ENCODE assay signal across 31 cellular contexts in the genomic region with DNA sequence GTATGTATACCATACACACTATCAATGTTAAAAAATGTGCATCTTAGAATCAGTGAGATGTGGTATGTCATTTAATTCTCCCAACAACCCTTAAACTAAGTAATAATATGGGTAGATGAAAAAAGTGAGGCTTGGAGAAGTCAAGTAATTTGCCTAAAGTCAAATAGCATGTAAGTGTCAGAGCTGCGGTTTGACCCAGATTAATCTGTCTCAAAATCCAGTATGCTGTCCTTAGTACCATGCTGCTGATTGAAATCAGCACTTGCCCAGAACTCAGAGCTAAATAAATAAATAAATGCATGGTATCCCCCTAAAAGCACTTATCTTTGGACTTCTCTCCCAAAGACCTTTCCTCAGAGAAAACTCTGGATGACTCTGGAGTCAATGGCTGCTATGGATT.
"Had no signal": no experiment of that assay in that cellular context is flagged by ENCODE, and none has a peak within 500 bp of the region (broad histone marks: within the 10 kb centered on the region; RNA-seq: fewer than 3 reads in every experiment).

No MANE protein-coding gene starts in this region.

- H3K9me3 ChIP-seq: adrenal gland, ascending aorta had no signal

- DNase-seq: activated B cell treated with CpG ODN at 0.5 μM for 24 hours; activated CD4-positive, alpha-beta memory T cell treated with anti-CD3 and anti-CD28 coated beads, Interleukin-2, amount 10 ng/mL, durations not matched to agents 7 days and 5 days; activated CD4-positive, alpha-beta T cell treated with anti-CD3 and anti-CD28 coated beads for 36 hours; activated CD4-positive, alpha-beta T cell treated with anti-CD3 and anti-CD28 coated beads for 48 hours; activated CD4-positive, alpha-beta T cell treated with anti-CD3 and anti-CD28 coated beads, Interleukin-2, amount 10 ng/mL, durations not matched to agents 7 days and 5 days; activated CD4-positive, alpha-beta T cell treated with anti-CD3 and anti-CD28 coated beads, Interleukin-2, amount 50 U/mL, for 48 hours; activated CD4-positive, CD25-positive, alpha-beta regulatory T cell treated with anti-CD3 and anti-CD28 coated beads, Interleukin-2, amount 50 U/mL, for 72 hours; activated CD8-positive, alpha-beta memory T cell treated with anti-CD3 and anti-CD28 coated beads for 24 hours; activated CD8-positive, alpha-beta memory T cell treated with anti-CD3 and anti-CD28 coated beads, Interleukin-2, amount 10 ng/mL, durations not matched to agents 7 days and 5 days; activated CD8-positive, alpha-beta memory T cell treated with anti-CD3 and anti-CD28 coated beads, Interleukin-2, amount 50 U/mL, for 48 hours; activated CD8-positive, alpha-beta T cell treated with anti-CD3 and anti-CD28 coated beads, Interleukin-2, amount 10 ng/mL, durations not matched to agents 7 days and 5 days; activated effector memory CD4-positive, alpha-beta T cell treated with anti-CD3 and anti-CD28 coated beads, Interleukin-2, amount 50 U/mL, for 16 hours; activated gamma-delta T cell treated with Interleukin-2 at 50 U/mL for 16 hours; activated naive CD4-positive, alpha-beta T cell; activated naive CD4-positive, alpha-beta T cell treated with anti-CD3 and anti-CD28 coated beads for 36 hours; activated naive CD4-positive, alpha-beta T cell treated with anti-CD3 and anti-CD28 coated beads, Interleukin-2, amount 50 U/mL, for 16 hours; activated naive CD8-positive, alpha-beta T cell treated with anti-CD3 and anti-CD28 coated beads for 36 hours; activated T-cell treated with anti-CD3 and anti-CD28 coated beads, Interleukin-2, amount 50 U/mL, for 24 hours; activated T-cell treated with anti-CD3 and anti-CD28 coated beads, Interleukin-2, amount 50 U/mL, for 48 hours; adrenal gland; amniotic stem cell; caudate nucleus; cerebellar nuclear complex; T-cell; T-helper 2 cell; T-helper 9 cell had no signal

- H3K4me1 Mint-ChIP-seq: activated B cell treated with CpG ODN at 0.5 μM for 24 hours; activated CD4-positive, alpha-beta memory T cell treated with anti-CD3 and anti-CD28 coated beads, Interleukin-2, amount 10 ng/mL, durations not matched to agents 7 days and 5 days; activated CD8-positive, alpha-beta memory T cell treated with anti-CD3 and anti-CD28 coated beads, Interleukin-2, amount 10 ng/mL, durations not matched to agents 7 days and 5 days; central memory CD8-positive, alpha-beta T cell had no signal

- H3K27me3 Mint-ChIP-seq: activated CD4-positive, alpha-beta T cell treated with anti-CD3 and anti-CD28 coated beads for 36 hours; activated CD4-positive, alpha-beta T cell treated with anti-CD3 and anti-CD28 coated beads, Interleukin-2, amount 10 ng/mL, durations not matched to agents 7 days and 5 days; activated naive CD8-positive, alpha-beta T cell treated with anti-CD3 and anti-CD28 coated beads for 36 hours; activated T-cell treated with anti-CD3 and anti-CD28 coated beads, Interleukin-2, amount 50 U/mL, for 24 hours; brain; T-cell had no signal

- H3K4me3 Mint-ChIP-seq: activated B cell treated with CpG ODN at 0.5 μM for 24 hours; activated CD4-positive, alpha-beta memory T cell treated with anti-CD3 and anti-CD28 coated beads, Interleukin-2, amount 10 ng/mL, durations not matched to agents 7 days and 5 days; activated CD4-positive, alpha-beta T cell treated with anti-CD3 and anti-CD28 coated beads for 36 hours; activated CD4-positive, alpha-beta T cell treated with anti-CD3 and anti-CD28 coated beads, Interleukin-2, amount 10 ng/mL, durations not matched to agents 7 days and 5 days; activated CD8-positive, alpha-beta memory T cell treated with anti-CD3 and anti-CD28 coated beads, Interleukin-2, amount 10 ng/mL, durations not matched to agents 7 days and 5 days; activated CD8-positive, alpha-beta T cell treated with anti-CD3 and anti-CD28 coated beads, Interleukin-2, amount 10 ng/mL, durations not matched to agents 7 days and 5 days; activated naive CD4-positive, alpha-beta T cell treated with anti-CD3 and anti-CD28 coated beads for 36 hours; activated naive CD8-positive, alpha-beta T cell treated with anti-CD3 and anti-CD28 coated beads for 36 hours; activated T-cell treated with anti-CD3 and anti-CD28 coated beads, Interleukin-2, amount 50 U/mL, for 24 hours; brain; central memory CD8-positive, alpha-beta T cell; T-cell; T-helper 2 cell treated with Interferon-gamma antibody and Interleukin-4, amounts not matched to agents 5 μg/mL and 100 μg/mL, for 36 hours had no signal

- ATAC-seq: activated CD4-positive, alpha-beta T cell treated with anti-CD3 and anti-CD28 coated beads for 36 hours; activated CD8-positive, alpha-beta memory T cell treated with anti-CD3 and anti-CD28 coated beads, Interleukin-2, amount 10 ng/mL, durations not matched to agents 7 days and 5 days; activated CD8-positive, alpha-beta T cell treated with anti-CD3 and anti-CD28 coated beads, Interleukin-2, amount 10 ng/mL, durations not matched to agents 7 days and 5 days; activated naive CD4-positive, alpha-beta T cell treated with anti-CD3 and anti-CD28 coated beads, Interleukin-2, amount 50 U/mL, for 72 hours; T-cell had no signal

- H3K36me3 Mint-ChIP-seq: activated CD8-positive, alpha-beta memory T cell treated with anti-CD3 and anti-CD28 coated beads, Interleukin-2, amount 10 ng/mL, durations not matched to agents 7 days and 5 days had no signal

- H3K9me3 Mint-ChIP-seq: activated B cell treated with CpG ODN at 0.5 μM for 24 hours; activated CD4-positive, alpha-beta memory T cell treated with anti-CD3 and anti-CD28 coated beads, Interleukin-2, amount 10 ng/mL, durations not matched to agents 7 days and 5 days; activated CD4-positive, alpha-beta T cell treated with anti-CD3 and anti-CD28 coated beads, Interleukin-2, amount 10 ng/mL, durations not matched to agents 7 days and 5 days; activated naive CD4-positive, alpha-beta T cell treated with anti-CD3 and anti-CD28 coated beads for 36 hours; activated naive CD8-positive, alpha-beta T cell treated with anti-CD3 and anti-CD28 coated beads for 36 hours; activated T-cell treated with anti-CD3 and anti-CD28 coated beads, Interleukin-2, amount 50 U/mL, for 24 hours; brain; central memory CD8-positive, alpha-beta T cell; T-cell; T-helper 2 cell treated with Interferon-gamma antibody and Interleukin-4, amounts not matched to agents 5 μg/mL and 100 μg/mL, for 36 hours had no signal

- H3K27ac Mint-ChIP-seq: activated B cell treated with CpG ODN at 0.5 μM for 24 hours; activated CD4-positive, alpha-beta memory T cell treated with anti-CD3 and anti-CD28 coated beads, Interleukin-2, amount 10 ng/mL, durations not matched to agents 7 days and 5 days; activated CD4-positive, alpha-beta T cell treated with anti-CD3 and anti-CD28 coated beads for 36 hours; activated CD4-positive, alpha-beta T cell treated with anti-CD3 and anti-CD28 coated beads, Interleukin-2, amount 10 ng/mL, durations not matched to agents 7 days and 5 days; activated CD8-positive, alpha-beta memory T cell treated with anti-CD3 and anti-CD28 coated beads, Interleukin-2, amount 10 ng/mL, durations not matched to agents 7 days and 5 days; activated CD8-positive, alpha-beta T cell treated with anti-CD3 and anti-CD28 coated beads, Interleukin-2, amount 10 ng/mL, durations not matched to agents 7 days and 5 days; activated naive CD4-positive, alpha-beta T cell treated with anti-CD3 and anti-CD28 coated beads for 36 hours; activated naive CD4-positive, alpha-beta T cell treated with anti-CD3 and anti-CD28 coated beads, Interleukin-2, amount 50 U/mL, for 72 hours; activated naive CD8-positive, alpha-beta T cell treated with anti-CD3 and anti-CD28 coated beads for 36 hours; activated T-cell treated with anti-CD3 and anti-CD28 coated beads, Interleukin-2, amount 50 U/mL, for 24 hours; T-helper 2 cell treated with Interferon-gamma antibody and Interleukin-4, amounts not matched to agents 5 μg/mL and 100 μg/mL, for 36 hours had no signal
